ENCODE assay signal across 1 cellular context in genomic region chr17:64554028-64554637, GRCh38.
TF ChIP-seq lines count a peak whose summit lies in the region.

No MANE protein-coding gene starts in this region.

TF ChIP-seq in GM23338, 12 proteins besides CTCF, POLR2A, EP300 and RAD21 (continued from another document):
- no peak for TF ChIP-seq ZNF331 (CRISPR knock-in tag; IDR thresholded peaks at IDR 0.05; ENCODE audit: low read depth)
- TF ChIP-seq ETS1 (IDR thresholded peaks at IDR 0.05): no peak
- no peak for TF ChIP-seq NANOG (IDR thresholded peaks at IDR 0.05; ENCODE audit: borderline replicate concordance)
- TF ChIP-seq ZNF462 (CRISPR knock-in tag; IDR thresholded peaks at IDR 0.05): no peak
- TF ChIP-seq EZH2phosphoT487 (IDR thresholded peaks at IDR 0.05; ENCODE audit: unreplicated experiment): no peak
- no peak for TF ChIP-seq CREB1 (CRISPR knock-in tag; IDR thresholded peaks at IDR 0.05; ENCODE audit: low read depth)
- TF ChIP-seq EZH2 (IDR thresholded peaks at IDR 0.05; ENCODE audit: low read depth, unreplicated experiment): no peak
- TF ChIP-seq ZNF114 (CRISPR knock-in tag; IDR thresholded peaks at IDR 0.05): no peak
- TF ChIP-seq STAT1 (IDR thresholded peaks at IDR 0.05; ENCODE audit: unreplicated experiment): no peak
- TF ChIP-seq POLR2AphosphoS5 (IDR thresholded peaks at IDR 0.05; ENCODE audit: low read depth): no peak
- TF ChIP-seq REST (IDR thresholded peaks at IDR 0.05; ENCODE audit: unreplicated experiment): no peak
